In the genomic region with DNA sequence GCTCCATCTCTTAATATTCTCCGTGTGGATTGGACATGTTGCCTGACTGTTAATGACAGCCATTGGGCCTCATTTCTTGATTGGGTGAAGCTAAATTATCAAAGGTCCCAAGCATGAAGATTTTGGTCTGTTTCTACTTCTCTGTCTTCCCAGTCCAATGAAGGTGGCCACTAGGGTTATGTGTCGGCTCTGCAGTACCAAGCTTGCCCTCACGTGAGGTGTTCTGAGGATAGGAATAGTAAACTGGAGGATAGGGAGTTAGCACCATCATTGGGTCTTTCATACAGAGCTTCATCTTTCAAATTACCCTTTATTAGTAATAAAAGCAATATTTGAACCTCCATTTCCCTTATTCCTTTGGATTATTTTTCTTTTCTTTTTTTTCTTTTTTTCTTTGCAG, we compare ENCODE assay signal across 29 cellular contexts.
"Had no signal": no experiment of that assay in that cellular context is flagged by ENCODE, and none has a peak within 500 bp of the region (broad histone marks: within the 10 kb centered on the region; RNA-seq: fewer than 3 reads in every experiment).

No MANE protein-coding gene starts in this region.

- H3K27me3 ChIP-seq: MG63, Peyer's patch, SJSA1 had no signal

- H3K4me3 ChIP-seq: MG63, Peyer's patch, SJSA1 had no signal

- DNase-seq: activated B cell treated with CpG ODN at 0.5 μM for 24 hours; activated CD4-positive, alpha-beta T cell treated with anti-CD3 and anti-CD28 coated beads for 1 hour; activated CD4-positive, alpha-beta T cell treated with anti-CD3 and anti-CD28 coated beads, Interleukin-2, amount 10 ng/mL, durations not matched to agents 24 days and 14 days; activated CD4-positive, alpha-beta T cell treated with anti-CD3 and anti-CD28 coated beads, Interleukin-2, amount 50 U/mL, for 48 hours; activated CD8-positive, alpha-beta memory T cell treated with anti-CD3 and anti-CD28 coated beads, Interleukin-2, amount 10 ng/mL, durations not matched to agents 7 days and 5 days; activated effector memory CD4-positive, alpha-beta T cell treated with anti-CD3 and anti-CD28 coated beads, Interleukin-2, amount 50 U/mL, for 16 hours; activated naive CD4-positive, alpha-beta T cell treated with Interleukin-2 at 50 U/mL for 16 hours; activated naive CD8-positive, alpha-beta T cell treated with anti-CD3 and anti-CD28 coated beads, Interleukin-2, amount 50 U/mL, for 24 hours; activated T-cell treated with anti-CD3 and anti-CD28 coated beads, Interleukin-2, amount 50 U/mL, for 4 hours; amniotic stem cell; cerebellar nuclear complex; MG63; MV-4-11; NCI-H1105; NCI-H1436; NCI-H2081; NCI-H510A treated with DMSO at 0.1 percent for 48 hours; NCI-H69; NK-92 treated with Interleukin-12 subunit alpha and Interleukin-12 subunit beta, amount 100 ng/mL, for 24 hours; OCI-M1; Peyer's patch; SHP77 had no signal

- ATAC-seq: activated CD8-positive, alpha-beta memory T cell treated with anti-CD3 and anti-CD28 coated beads, Interleukin-2, amount 10 ng/mL, durations not matched to agents 7 days and 5 days; activated naive CD4-positive, alpha-beta T cell treated with anti-CD3 and anti-CD28 coated beads, Interleukin-2, amount 50 U/mL, for 72 hours; activated naive CD8-positive, alpha-beta T cell treated with anti-CD3 and anti-CD28 coated beads, Interleukin-2, amount 50 U/mL, for 24 hours; activated T-cell treated with anti-CD3 and anti-CD28 coated beads, Interleukin-2, amount 50 U/mL, for 4 hours; SK-N-SH treated with all-trans-retinoic acid at 6 μM for 48 hours had no signal

- H3K27ac ChIP-seq: Peyer's patch, RWPE1 had no signal

- H3K36me3 Mint-ChIP-seq: activated CD8-positive, alpha-beta memory T cell treated with anti-CD3 and anti-CD28 coated beads, Interleukin-2, amount 10 ng/mL, durations not matched to agents 7 days and 5 days; activated naive CD4-positive, alpha-beta T cell treated with anti-CD3 and anti-CD28 coated beads, Interleukin-2, amount 50 U/mL, for 72 hours; brain had no signal

- H3K9me3 Mint-ChIP-seq: activated B cell treated with CpG ODN at 0.5 μM for 24 hours; activated CD4-positive, alpha-beta T cell treated with anti-CD3 and anti-CD28 coated beads, Interleukin-2, amount 10 ng/mL, durations not matched to agents 24 days and 14 days; activated naive CD4-positive, alpha-beta T cell treated with anti-CD3 and anti-CD28 coated beads, Interleukin-2, amount 50 U/mL, for 72 hours; activated naive CD8-positive, alpha-beta T cell treated with anti-CD3 and anti-CD28 coated beads, Interleukin-2, amount 50 U/mL, for 24 hours; activated T-cell treated with anti-CD3 and anti-CD28 coated beads, Interleukin-2, amount 50 U/mL, for 4 hours; T-helper 1 cell treated with Interleukin-12 subunit alpha and Interleukin-12 subunit beta and Interleukin-4 antibody, amounts not matched to agents 30 μg/mL and 1 μg/mL, for 36 hours had no signal

- H3K4me1 ChIP-seq: Peyer's patch had no signal

- FAIRE-seq: astrocyte had no signal

- H3K27me3 Mint-ChIP-seq: activated B cell treated with CpG ODN at 0.5 μM for 24 hours; activated CD4-positive, alpha-beta T cell treated with anti-CD3 and anti-CD28 coated beads, Interleukin-2, amount 10 ng/mL, durations not matched to agents 24 days and 14 days; activated CD8-positive, alpha-beta memory T cell treated with anti-CD3 and anti-CD28 coated beads, Interleukin-2, amount 10 ng/mL, durations not matched to agents 7 days and 5 days; activated naive CD8-positive, alpha-beta T cell treated with anti-CD3 and anti-CD28 coated beads, Interleukin-2, amount 50 U/mL, for 24 hours had no signal

- H3K4me3 Mint-ChIP-seq: activated B cell treated with CpG ODN at 0.5 μM for 24 hours; activated CD4-positive, alpha-beta T cell treated with anti-CD3 and anti-CD28 coated beads, Interleukin-2, amount 10 ng/mL, durations not matched to agents 24 days and 14 days; activated CD8-positive, alpha-beta memory T cell treated with anti-CD3 and anti-CD28 coated beads, Interleukin-2, amount 10 ng/mL, durations not matched to agents 7 days and 5 days; activated naive CD8-positive, alpha-beta T cell treated with anti-CD3 and anti-CD28 coated beads, Interleukin-2, amount 50 U/mL, for 24 hours; activated T-cell treated with anti-CD3 and anti-CD28 coated beads, Interleukin-2, amount 50 U/mL, for 4 hours; brain; T-helper 1 cell treated with Interleukin-12 subunit alpha and Interleukin-12 subunit beta and Interleukin-4 antibody, amounts not matched to agents 30 μg/mL and 1 μg/mL, for 36 hours had no signal

- H3K36me3 ChIP-seq: MG63, Peyer's patch, SJSA1 had no signal

- H3K27ac Mint-ChIP-seq: activated B cell treated with CpG ODN at 0.5 μM for 24 hours; activated CD4-positive, alpha-beta T cell treated with anti-CD3 and anti-CD28 coated beads, Interleukin-2, amount 10 ng/mL, durations not matched to agents 24 days and 14 days; activated CD8-positive, alpha-beta memory T cell treated with anti-CD3 and anti-CD28 coated beads, Interleukin-2, amount 10 ng/mL, durations not matched to agents 7 days and 5 days; activated naive CD4-positive, alpha-beta T cell treated with anti-CD3 and anti-CD28 coated beads, Interleukin-2, amount 50 U/mL, for 72 hours; activated naive CD8-positive, alpha-beta T cell treated with anti-CD3 and anti-CD28 coated beads, Interleukin-2, amount 50 U/mL, for 24 hours; brain; T-helper 1 cell treated with Interleukin-12 subunit alpha and Interleukin-12 subunit beta and Interleukin-4 antibody, amounts not matched to agents 30 μg/mL and 1 μg/mL, for 36 hours had no signal

- H3K4me1 Mint-ChIP-seq: activated B cell treated with CpG ODN at 0.5 μM for 24 hours; activated CD4-positive, alpha-beta T cell treated with anti-CD3 and anti-CD28 coated beads, Interleukin-2, amount 10 ng/mL, durations not matched to agents 24 days and 14 days; activated CD8-positive, alpha-beta memory T cell treated with anti-CD3 and anti-CD28 coated beads, Interleukin-2, amount 10 ng/mL, durations not matched to agents 7 days and 5 days; activated naive CD8-positive, alpha-beta T cell treated with anti-CD3 and anti-CD28 coated beads, Interleukin-2, amount 50 U/mL, for 24 hours had no signal

- H3K9me3 ChIP-seq: MG63, Peyer's patch, SJSA1 had no signal
